Comparison of ENCODE assay signal across 22 cellular contexts in the genomic region with DNA sequence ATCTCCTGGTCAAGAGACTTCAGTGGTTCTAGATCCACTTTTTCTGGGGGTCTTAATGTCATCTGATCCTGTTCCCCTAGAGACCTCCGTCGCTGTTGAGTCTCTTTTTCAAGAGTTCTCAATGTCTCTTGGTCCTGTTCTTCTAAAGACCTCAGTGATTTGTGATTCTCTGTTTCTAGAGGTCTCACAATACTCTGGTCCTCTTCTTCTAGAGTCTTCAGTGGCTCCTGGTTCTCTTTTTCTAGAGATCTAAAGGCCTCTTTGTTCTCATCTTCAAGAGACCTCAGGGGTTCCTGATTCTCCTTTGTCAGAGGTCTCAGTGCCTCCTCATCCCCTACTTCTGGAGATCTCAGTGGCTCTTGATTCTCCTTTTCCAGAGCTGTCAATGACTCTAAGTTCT. TPM values are rescaled to one million over a fixed set of nuclear protein-coding genes. Genes with fewer than 3 reads are reported as not detected.
DNase-seq lines count a peak whose midpoint lies in the region; ATAC-seq, FAIRE-seq and TF ChIP-seq lines count a peak whose summit lies in the region.
"Had no signal": no experiment of that assay in that cellular context is flagged by ENCODE, and none has a peak within 500 bp of the region (broad histone marks: within the 10 kb centered on the region; RNA-seq: fewer than 3 reads in every experiment).

No MANE protein-coding gene starts in this region.

- H3K9me3 ChIP-seq in A673 (ENCODE audit: low read depth, low read length, poor library complexity, severe bottlenecking) = no peaks in the 10 kb centered on the region
- no peaks in the 10 kb centered on the region for H3K9me3 ChIP-seq in K562 (replicated peaks; ENCODE audit: control insufficient read depth, insufficient read depth, low read depth, low read length)
- H3K9me3 ChIP-seq in neural progenitor cell (ENCODE audit: low read depth) = no peaks in the 10 kb centered on the region
- H3K9me3 ChIP-seq: MG63, Peyer's patch had no signal

- no peak for TF ChIP-seq EP300 in K562 (IDR thresholded peaks at IDR 0.05; ENCODE audit: low read length)

- no peak for TF ChIP-seq POLR2A in K562 (conservative IDR thresholded peaks at IDR 0.05)

- in situ Hi-C loops in K562 (cut with MboI) = no loop called here

- no peak overlapping the region for H3K4me3 ChIP-seq in A673 (ENCODE audit: low read depth, low read length, poor library complexity, severe bottlenecking)
- no peak overlapping the region for H3K4me3 ChIP-seq in K562
- no peak overlapping the region for H3K4me3 ChIP-seq in neural progenitor cell
- H3K4me3 ChIP-seq: MG63, Peyer's patch had no signal

- peaks cover under 1% of the 10 kb centered on the region for H3K4me1 Mint-ChIP-seq in Calu3 (ENCODE audit: low read depth, unreplicated experiment)
- H3K4me1 Mint-ChIP-seq in neural progenitor cell = peaks cover 82% of the 10 kb centered on the region

- no peak for TF ChIP-seq RAD21 in K562 (CRISPR knock-in tag; conservative IDR thresholded peaks at IDR 0.05 in 1 of 2, IDR thresholded peaks at IDR 0.05 in 1 of 2)

- no peak overlapping the region for H3K27ac Mint-ChIP-seq in Calu3 (ENCODE audit: unreplicated experiment)
- H3K27ac Mint-ChIP-seq in neural progenitor cell = peak overlapping the region; percentile 9
- H3K27ac Mint-ChIP-seq: IgD-negative memory B cell had no signal

- no peak overlapping the region for H3K27ac ChIP-seq in A673 (ENCODE audit: low read depth, low read length, poor library complexity, severe bottlenecking)
- no peak overlapping the region for H3K27ac ChIP-seq in K562 (ENCODE audit: extremely low read depth, low read depth, low read length)
- H3K27ac ChIP-seq in neural progenitor cell = no peak overlapping the region
- H3K27ac ChIP-seq: C4-2B had no signal

- H2AFZ ChIP-seq in K562 (ENCODE audit: low read depth, low read length) (no peak overlapping the region), neural progenitor cell (replicated peaks) (no peak overlapping the region)

- CTCF ChIA-PET in A673 (lab: Charles Lee) (no interaction called here), Calu3 (lab: Charles Lee) (no interaction called here), K562 (lab: Yijun Ruan, JAX; ENCODE audit: low intra/inter-chr PET ratio) (no interaction called here)

- TF ChIP-seq CTCF in A673 (conservative IDR thresholded peaks at IDR 0.05; ENCODE audit: low read depth, low read length) (no peak), Calu3 (IDR thresholded peaks at IDR 0.05; ENCODE audit: unreplicated experiment) (no peak), K562 (IDR thresholded peaks at IDR 0.05 in 2 of 3, conservative IDR thresholded peaks at IDR 0.05 in 1 of 3; ENCODE audit: insufficient read depth in 2 of 3, low read depth in 1 of 3, low read length in 3 of 3) (no peak), neural progenitor cell (IDR thresholded peaks at IDR 0.05) (no peak)

- H4K20me1 ChIP-seq in K562 (replicated peaks; ENCODE audit: control insufficient read depth, insufficient read depth, low read length) = no peaks in the 10 kb centered on the region
- peaks cover 91% of the 10 kb centered on the region for H4K20me1 ChIP-seq in neural progenitor cell (ENCODE audit: low read depth)

- BruUV-seq in A673 (replicated peaks; lab: Mats Ljungman, UMichigan) = TSS peak; percentile 35
- TSS peak; percentile 21 for BruUV-seq in Calu3 (replicated peaks; lab: Mats Ljungman, UMichigan)
- BruUV-seq in K562 (replicated peaks; lab: Mats Ljungman, UMichigan) = no TSS peak

- H3K4me1 ChIP-seq in A673 (ENCODE audit: insufficient read depth, low read length, poor library complexity, severe bottlenecking) (peaks cover 1% of the 10 kb centered on the region), K562 (replicated peaks in 1 of 2; ENCODE audit: control insufficient read depth in 2 of 2, insufficient read depth in 2 of 2, low read length in 2 of 2) (peaks cover 16 to 78% of the 10 kb centered on the region in 2 experiments; a peak in 4 of 5 replicates), neural progenitor cell (peaks cover 70% of the 10 kb centered on the region)

- H3K9ac ChIP-seq in K562 (ENCODE audit: insufficient read depth in 1 of 2, low read depth in 2 of 2, low read length in 2 of 2) (no peak overlapping the region), neural progenitor cell (no peak overlapping the region)

- H3K79me2 ChIP-seq in K562 (ENCODE audit: control insufficient read depth, insufficient read depth, low read length) = no peaks in the 10 kb centered on the region; the same call in 2 of the 3 replicates
- H3K79me2 ChIP-seq in neural progenitor cell (ENCODE audit: low read depth) = peaks cover 56% of the 10 kb centered on the region

- H3K36me3 Mint-ChIP-seq in Calu3 (ENCODE audit: insufficient read depth, unreplicated experiment) = peaks cover 11% of the 10 kb centered on the region
- peaks cover 26% of the 10 kb centered on the region for H3K36me3 Mint-ChIP-seq in neural progenitor cell

- H3K9me1 ChIP-seq in K562 (ENCODE audit: control insufficient read depth, insufficient read depth, low read length) = no peaks in the 10 kb centered on the region

- peaks cover 44% of the 10 kb centered on the region for H3K27me3 Mint-ChIP-seq in Calu3 (ENCODE audit: unreplicated experiment)
- H3K27me3 Mint-ChIP-seq in neural progenitor cell (ENCODE audit: insufficient read depth, low read depth) = peaks cover 33% of the 10 kb centered on the region

- no peaks in the 10 kb centered on the region for H3K36me3 ChIP-seq in A673 (ENCODE audit: insufficient read depth, low read length, poor library complexity, severe bottlenecking)
- H3K36me3 ChIP-seq in K562 (ENCODE audit: control insufficient read depth, insufficient read depth, low read length) = no peaks in the 10 kb centered on the region
- peaks cover 18% of the 10 kb centered on the region for H3K36me3 ChIP-seq in neural progenitor cell
- H3K36me3 ChIP-seq: MG63, Peyer's patch had no signal

- POLR2A ChIA-PET in A673 (lab: Charles Lee; ENCODE audit: low non-redundant PET) (no interaction called here), K562 (lab: Yijun Ruan, JAX) (interaction anchor here (2.9 kb wide), 1 partner anchor 10 kb away, joined by 18 read pairs; no protein-coding TSS in a partner anchor)

- H3K9me3 Mint-ChIP-seq in Calu3 (ENCODE audit: low read depth, unreplicated experiment) (peaks cover 10% of the 10 kb centered on the region), neural progenitor cell (peaks cover 4% of the 10 kb centered on the region)
- H3K9me3 Mint-ChIP-seq: IgD-negative memory B cell had no signal

- H3K4me2 ChIP-seq in K562 (ENCODE audit: insufficient read depth, low read length) (no peak overlapping the region), neural progenitor cell (no peak overlapping the region)

- peak; percentile 19 for FAIRE-seq in K562 (lab: Jason Lieb, UNC)

- peaks cover 89% of the 10 kb centered on the region for H3F3A ChIP-seq in neural progenitor cell (ENCODE audit: low read depth)

- WGBS in K562 (ENCODE audit: insufficient coverage, low coverage, missing lambda C conversion rate) = 62% methylated on average over 2 of the region's 2 CpGs

- intact Hi-C loops in A673 (cut with micrococcal nuclease; ENCODE audit: unreplicated experiment) = no loop called here
- intact Hi-C loops in Calu3 (cut with micrococcal nuclease; ENCODE audit: unreplicated experiment) = no loop called here
- intact Hi-C loops in K562 (cut with micrococcal nuclease) = no loop called here

- H3K4me3 Mint-ChIP-seq in Calu3 (ENCODE audit: low read depth, unreplicated experiment) = no peak overlapping the region
- H3K4me3 Mint-ChIP-seq in neural progenitor cell = peak overlapping the region; percentile 95

- H3K27me3 ChIP-seq in A673 (replicated peaks; ENCODE audit: insufficient read depth, low read depth, low read length, poor library complexity) (peaks cover 23% of the 10 kb centered on the region), K562 (ENCODE audit: control insufficient read depth in 2 of 2, insufficient read depth in 2 of 2, low read length in 2 of 2) (no peaks in the 10 kb centered on the region), neural progenitor cell (no peaks in the 10 kb centered on the region)
- H3K27me3 ChIP-seq: MG63 had no signal

- no peak for ATAC-seq in K562

- DNase-seq in A673 (ENCODE audit: low spot score) (no peak), Calu3 (no peak), K562 (ENCODE audit: extremely low read depth in 1 of 4, low spot score in 3 of 4) (no peak), neural progenitor cell (ENCODE audit: low spot score) (no peak), NCI-H1694 treated with DMSO at 0.1 percent for 48 hours (lab: John Stamatoyannopoulos, UW) (no peak), DMS53 (lab: John Stamatoyannopoulos, UW) (no peak), NCI-H1048 (lab: John Stamatoyannopoulos, UW) (no peak)
- DNase-seq: AML-193; DND-41; H7; Kasumi-1; MG63; NCI-H1092; NCI-H1436 treated with DMSO at 0.1 percent for 48 hours; NCI-H2081; NCI-H446 treated with DMSO at 0.1 percent for 48 hours; NK-92 treated with Interleukin-12 subunit alpha and Interleukin-12 subunit beta, amount 100 ng/mL, for 24 hours; Peyer's patch had no signal

RNA-seq across cellular contexts. Expression of a gene that starts 5.4 kb away (rescaled TPM):
- total RNA-seq in A673 (2021) (8.7 and 12.3 TPM in 2 replicates), Calu3 (2022) (6.1 and 7.4 TPM in 2 replicates), K562 (2014; rRNA removed) (5.8 and 6.6 TPM in 2 replicates), K562 (2014; rRNA removed; fragmentation: Illumina TruSeq; extraction: Trizol) (3.3 and 4.1 TPM in 2 replicates), K562 (2015; rRNA removed; fragmentation: Illumina TruSeq; extraction: Trizol) (4.8 and 4.9 TPM in 2 replicates), K562 (2021) (5.5 and 8.6 TPM in 2 replicates), neural progenitor cell (ENCODE audit: low replicate concordance) (83.8 and 219 TPM in 2 replicates)
- total RNA-seq in K562 (2011; cell fraction: chromatin; rRNA removed; ENCODE audit: low replicate concordance) = 1.5 and 2.0 TPM in 2 replicates
- total RNA-seq in K562 (2011; cell fraction: nucleolus; rRNA removed) = 1.7 TPM in 2 replicates
- total RNA-seq in K562 (2011; cell fraction: nucleoplasm; rRNA removed) = 1.8 and 3.1 TPM in 2 replicates
- polyA plus RNA-seq in K562 (2011; rRNA removed) (2.7 TPM in 2 replicates), K562 (2014; fragmentation: Illumina TruSeq; extraction: Trizol) (5.4 and 6.3 TPM in 2 replicates), K562 (2014; fragmentation: Nextera tagmentation; extraction: Ambion mirVana) (under 1 TPM; 0.10 to 0.13 TPM), K562 (2014; rRNA removed) (2.5 and 4.2 TPM in 2 replicates)
- polyA plus RNA-seq in K562 (2011; cell fraction: cytosol; rRNA removed) = 1.5 and 2.5 TPM in 2 replicates
- 3.2 and 5.5 TPM in 2 replicates for polyA plus RNA-seq in K562 (2011; cell fraction: nucleus; rRNA removed)
- polyA plus RNA-seq in K562 (2012) = 6.5 and 7.0 TPM in 2 replicates
- polyA minus RNA-seq in K562 (2011; rRNA and poly(A)+ RNA removed) = 2.3 and 2.4 TPM in 2 replicates
- 3.8 and 5.4 TPM in 2 replicates for polyA minus RNA-seq in K562 (2011; cell fraction: cytosol; rRNA and poly(A)+ RNA removed)
- 1.2 and 1.4 TPM in 2 replicates for polyA minus RNA-seq in K562 (2011; cell fraction: nucleus; rRNA and poly(A)+ RNA removed)
- polyA plus RNA-seq: IgD-negative memory B cell had no signal

RNA-seq across cellular contexts. Expression of a gene that starts 29.9 kb away (rescaled TPM):
- total RNA-seq in A673 (2021) = not detected in 2 replicates
- total RNA-seq in Calu3 (2022) = not detected in 2 replicates
- total RNA-seq in K562 (2011; cell fraction: chromatin; rRNA removed; ENCODE audit: low replicate concordance) = 0.12 TPM in 1 of 2 replicates, not detected in the other
- total RNA-seq in K562 (2011; cell fraction: nucleolus; rRNA removed) = 0.17 and 0.26 TPM in 2 replicates
- total RNA-seq in K562 (2011; cell fraction: nucleoplasm; rRNA removed) = not detected in 2 replicates
- 0.12 TPM in 1 of 2 replicates, not detected in the other for total RNA-seq in K562 (2014; rRNA removed)
- total RNA-seq in K562 (2014; rRNA removed; fragmentation: Illumina TruSeq; extraction: Trizol) = not detected in 2 replicates
- 0.08 TPM in 1 of 2 replicates, not detected in the other for total RNA-seq in K562 (2015; rRNA removed; fragmentation: Illumina TruSeq; extraction: Trizol)
- 0.22 TPM in 1 of 2 replicates, not detected in the other for total RNA-seq in K562 (2021)
- polyA plus RNA-seq in K562 (2011; rRNA removed) = 0.06 and 0.09 TPM in 2 replicates
- 0.04 and 0.25 TPM in 2 replicates for polyA plus RNA-seq in K562 (2011; cell fraction: cytosol; rRNA removed)
- 0.06 and 0.21 TPM in 2 replicates for polyA plus RNA-seq in K562 (2011; cell fraction: nucleus; rRNA removed)
- polyA plus RNA-seq in K562 (2012) = 0.35 and 0.52 TPM in 2 replicates
- 0.19 and 0.33 TPM in 2 replicates for polyA plus RNA-seq in K562 (2014; fragmentation: Illumina TruSeq; extraction: Trizol)
- under 1 TPM in 1 of 2 experiments, not detected in 1; 0.04 TPM for polyA plus RNA-seq in K562 (2014; fragmentation: Nextera tagmentation; extraction: Ambion mirVana)
- 0.22 and 0.23 TPM in 2 replicates for polyA plus RNA-seq in K562 (2014; rRNA removed)
- not detected in 2 replicates for polyA minus RNA-seq in K562 (2011; rRNA and poly(A)+ RNA removed)
- polyA minus RNA-seq in K562 (2011; cell fraction: cytosol; rRNA and poly(A)+ RNA removed) = not detected in 2 replicates
- not detected in 2 replicates for polyA minus RNA-seq in K562 (2011; cell fraction: nucleus; rRNA and poly(A)+ RNA removed)
- total RNA-seq in neural progenitor cell (ENCODE audit: low replicate concordance) = 0.46 TPM in 1 of 2 replicates, not detected in the other
- total RNA-seq: HT-29 had no signal
- polyA plus RNA-seq: IgD-negative memory B cell had no signal

RNA-seq across cellular contexts. Expression of a gene that starts 33.6 kb away (rescaled TPM):
- total RNA-seq in A673 (2021) = 1.1 and 4.0 TPM in 2 replicates
- total RNA-seq in Calu3 (2022) = 17.6 and 27.3 TPM in 2 replicates
- total RNA-seq in K562 (2011; cell fraction: chromatin; rRNA removed; ENCODE audit: low replicate concordance) = 0.86 TPM in 1 of 2 replicates, not detected in the other
- total RNA-seq in K562 (2011; cell fraction: nucleolus; rRNA removed) = 0.39 and 1.0 TPM in 2 replicates
- 0.44 TPM in 1 of 2 replicates, not detected in the other for total RNA-seq in K562 (2011; cell fraction: nucleoplasm; rRNA removed)
- total RNA-seq in K562 (2014; rRNA removed) = 0.86 and 1.2 TPM in 2 replicates
- total RNA-seq in K562 (2014; rRNA removed; fragmentation: Illumina TruSeq; extraction: Trizol) = 0.32 and 0.36 TPM in 2 replicates
- total RNA-seq in K562 (2015; rRNA removed; fragmentation: Illumina TruSeq; extraction: Trizol) = 0.72 and 1.3 TPM in 2 replicates
- 1.5 and 1.6 TPM in 2 replicates for total RNA-seq in K562 (2021)
- polyA plus RNA-seq in K562 (2011; rRNA removed) = 0.50 and 1.5 TPM in 2 replicates
- 0.58 and 1.3 TPM in 2 replicates for polyA plus RNA-seq in K562 (2011; cell fraction: cytosol; rRNA removed)
- polyA plus RNA-seq in K562 (2011; cell fraction: nucleus; rRNA removed) = 1.8 and 2.6 TPM in 2 replicates
- polyA plus RNA-seq in K562 (2012) = 2.6 and 2.9 TPM in 2 replicates
- polyA plus RNA-seq in K562 (2014; fragmentation: Illumina TruSeq; extraction: Trizol) = 1.9 and 2.5 TPM in 2 replicates
- polyA plus RNA-seq in K562 (2014; fragmentation: Nextera tagmentation; extraction: Ambion mirVana) = under 1 TPM; 0.30 to 0.52 TPM
- polyA plus RNA-seq in K562 (2014; rRNA removed) = 0.82 and 1.2 TPM in 2 replicates
- polyA minus RNA-seq in K562 (2011; rRNA and poly(A)+ RNA removed) = 0.28 and 0.72 TPM in 2 replicates
- polyA minus RNA-seq in K562 (2011; cell fraction: cytosol; rRNA and poly(A)+ RNA removed) = not detected in 2 replicates
- not detected in 2 replicates for polyA minus RNA-seq in K562 (2011; cell fraction: nucleus; rRNA and poly(A)+ RNA removed)
- total RNA-seq in neural progenitor cell (ENCODE audit: low replicate concordance) = 110 and 156 TPM in 2 replicates

RNA-seq across cellular contexts. Expression of a gene that starts 52.6 kb away (rescaled TPM):
- total RNA-seq in A673 (2021) (not detected in 2 replicates), Calu3 (2022) (0.27 TPM in 1 of 2 replicates, not detected in the other), K562 (2014; rRNA removed) (3.1 and 3.8 TPM in 2 replicates), K562 (2014; rRNA removed; fragmentation: Illumina TruSeq; extraction: Trizol) (not detected in 2 replicates), K562 (2015; rRNA removed; fragmentation: Illumina TruSeq; extraction: Trizol) (0.14 and 0.19 TPM in 2 replicates), K562 (2021) (3.6 and 5.2 TPM in 2 replicates), neural progenitor cell (ENCODE audit: low replicate concordance) (0.65 TPM in 1 of 2 replicates, not detected in the other)
- total RNA-seq in K562 (2011; cell fraction: chromatin; rRNA removed; ENCODE audit: low replicate concordance) = 1.4 TPM in 1 of 2 replicates, not detected in the other
- 3.0 TPM in 2 replicates for total RNA-seq in K562 (2011; cell fraction: nucleolus; rRNA removed)
- total RNA-seq in K562 (2011; cell fraction: nucleoplasm; rRNA removed) = 0.53 and 0.88 TPM in 2 replicates
- polyA plus RNA-seq in K562 (2011; rRNA removed) (0.39 and 0.76 TPM in 2 replicates), K562 (2014; fragmentation: Illumina TruSeq; extraction: Trizol) (0.17 TPM in 1 of 2 replicates, not detected in the other), K562 (2014; fragmentation: Nextera tagmentation; extraction: Ambion mirVana) (not detected), K562 (2014; rRNA removed) (4.4 and 4.5 TPM in 2 replicates)
- 1.3 and 4.1 TPM in 2 replicates for polyA plus RNA-seq in K562 (2011; cell fraction: cytosol; rRNA removed)
- polyA plus RNA-seq in K562 (2011; cell fraction: nucleus; rRNA removed) = 6.5 and 10.9 TPM in 2 replicates
- polyA plus RNA-seq in K562 (2012) = 0.95 and 3.3 TPM in 2 replicates
- 0.35 TPM in 1 of 2 replicates, not detected in the other for polyA minus RNA-seq in K562 (2011; rRNA and poly(A)+ RNA removed)
- polyA minus RNA-seq in K562 (2011; cell fraction: cytosol; rRNA and poly(A)+ RNA removed) = not detected in 2 replicates
- 3.1 and 3.8 TPM in 2 replicates for polyA minus RNA-seq in K562 (2011; cell fraction: nucleus; rRNA and poly(A)+ RNA removed)
- total RNA-seq: SK-MEL-5 had no signal
- polyA plus RNA-seq: IgD-negative memory B cell had no signal

RNA-seq across cellular contexts. Expression of a gene that starts 56.5 kb away (rescaled TPM):
- total RNA-seq in A673 (2021) (20.2 TPM in 2 replicates), Calu3 (2022) (52.7 and 63.8 TPM in 2 replicates), K562 (2014; rRNA removed) (33.1 and 39.1 TPM in 2 replicates), K562 (2014; rRNA removed; fragmentation: Illumina TruSeq; extraction: Trizol) (17.8 and 26.3 TPM in 2 replicates), K562 (2015; rRNA removed; fragmentation: Illumina TruSeq; extraction: Trizol) (27.0 and 30.3 TPM in 2 replicates), K562 (2021) (46.3 and 48.3 TPM in 2 replicates), neural progenitor cell (ENCODE audit: low replicate concordance) (21.4 and 26.5 TPM in 2 replicates)
- 50.1 and 117 TPM in 2 replicates for total RNA-seq in K562 (2011; cell fraction: chromatin; rRNA removed; ENCODE audit: low replicate concordance)
- total RNA-seq in K562 (2011; cell fraction: nucleolus; rRNA removed) = 103 and 114 TPM in 2 replicates
- 74.6 and 83.1 TPM in 2 replicates for total RNA-seq in K562 (2011; cell fraction: nucleoplasm; rRNA removed)
- polyA plus RNA-seq in K562 (2011; rRNA removed) (37.1 and 46.1 TPM in 2 replicates), K562 (2014; fragmentation: Illumina TruSeq; extraction: Trizol) (33.9 and 37.7 TPM in 2 replicates), K562 (2014; fragmentation: Nextera tagmentation; extraction: Ambion mirVana) (10 to 100 TPM in 1 of 2 experiments, 1 to 10 TPM in 1; 7.7 to 13.2 TPM), K562 (2014; rRNA removed) (41.8 and 57.4 TPM in 2 replicates)
- 44.7 and 53.0 TPM in 2 replicates for polyA plus RNA-seq in K562 (2011; cell fraction: cytosol; rRNA removed)
- 79.3 and 98.8 TPM in 2 replicates for polyA plus RNA-seq in K562 (2011; cell fraction: nucleus; rRNA removed)
- polyA plus RNA-seq in K562 (2012) = 34.9 and 66.4 TPM in 2 replicates
- polyA minus RNA-seq in K562 (2011; rRNA and poly(A)+ RNA removed) = 17.4 and 21.8 TPM in 2 replicates
- 20.6 and 27.1 TPM in 2 replicates for polyA minus RNA-seq in K562 (2011; cell fraction: cytosol; rRNA and poly(A)+ RNA removed)
- 25.0 and 34.1 TPM in 2 replicates for polyA minus RNA-seq in K562 (2011; cell fraction: nucleus; rRNA and poly(A)+ RNA removed)
